ENCODE assay signal across 28 cellular contexts in the genomic region with DNA sequence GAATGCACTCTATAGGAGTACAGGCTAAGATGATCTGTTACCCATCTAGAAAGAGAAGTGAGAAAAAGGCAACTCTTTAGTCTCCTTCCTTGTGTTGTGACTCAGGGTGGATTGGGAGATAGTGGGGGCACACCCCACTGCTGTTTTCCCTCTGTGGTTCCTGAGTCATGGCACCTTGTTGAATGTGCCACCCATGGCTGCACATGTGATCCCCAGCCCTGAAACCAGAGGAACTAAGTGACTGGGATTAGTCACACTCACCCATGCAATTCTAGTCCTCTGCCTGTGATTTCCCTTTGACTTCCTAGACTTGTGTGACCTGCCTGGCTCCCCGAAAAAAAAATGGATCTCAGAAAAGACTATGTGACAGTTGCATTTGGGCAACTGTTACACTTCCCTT. TPM values are rescaled to one million over a fixed set of nuclear protein-coding genes. Genes with fewer than 3 reads are reported as not detected.
"Had no signal": no experiment of that assay in that cellular context is flagged by ENCODE, and none has a peak within 500 bp of the region (broad histone marks: within the 10 kb centered on the region; RNA-seq: fewer than 3 reads in every experiment).

No MANE protein-coding gene starts in this region.

- H3K9me3 ChIP-seq: gastrocnemius medialis, neutrophil, testis, upper lobe of right lung, vagina had no signal

- H3K36me3 Mint-ChIP-seq: stimulated activated naive B cell treated with anti-CD40 and anti-IgM and Interleukin-4, amounts not matched to agents 10 μg/mL and 1 μg/mL and 100 μg/mL, for 72 hours had no signal

- ATAC-seq: esophagus mucosa; gastrocnemius medialis; left cardiac atrium; mucosa of descending colon; naive thymus-derived CD8-positive, alpha-beta T cell; psoas muscle; sciatic nerve; stimulated activated naive B cell treated with anti-CD40 and anti-IgM and Interleukin-4, amounts not matched to agents 10 μg/mL and 1 μg/mL and 100 μg/mL, for 72 hours; stimulated activated naive CD8-positive, alpha-beta T cell treated with anti-CD3 and anti-CD28 coated beads, Interleukin-15, amount 100 ng/mL, for 72 hours; upper lobe of right lung had no signal

- H3K4me3 ChIP-seq: coronary artery, gastrocnemius medialis, left ventricle myocardium inferior, mucosa of descending colon, psoas muscle, spleen, testis, tibial nerve, upper lobe of right lung, vagina had no signal

- H3K27ac Mint-ChIP-seq: endodermal cell; immature natural killer cell; naive thymus-derived CD8-positive, alpha-beta T cell; stimulated activated naive B cell treated with anti-CD40 and anti-IgM and Interleukin-4, amounts not matched to agents 10 μg/mL and 1 μg/mL and 100 μg/mL, for 72 hours; stimulated activated naive CD8-positive, alpha-beta T cell treated with anti-CD3 and anti-CD28 coated beads, Interleukin-15, amount 100 ng/mL, for 72 hours had no signal

- H3K36me3 ChIP-seq: gastrocnemius medialis, left ventricle myocardium inferior, neutrophil, spleen, tibial nerve, upper lobe of right lung, vagina had no signal

- DNase-seq: effector CD4-positive, alpha-beta T cell; endodermal cell; gastrocnemius medialis; glutamatergic neuron; immature natural killer cell; left cardiac atrium; left ventricle myocardium inferior; mucosa of descending colon; naive thymus-derived CD8-positive, alpha-beta T cell; psoas muscle; retina; spleen; stimulated activated CD4-positive, alpha-beta T cell treated with anti-CD3 and anti-CD28 coated beads, Interleukin-15, amount 100 ng/mL, for 24 hours; stimulated activated CD4-positive, alpha-beta T cell treated with anti-CD3 and anti-CD28 coated beads, Interleukin-1b, Interleukin-23, amount 100 ng/mL, for 48 hours; stimulated activated CD4-positive, alpha-beta T cell treated with anti-CD3 and anti-CD28 coated beads, Interleukin-4, amount 100 ng/mL, for 4 hours; stimulated activated naive B cell treated with anti-CD40 and anti-IgM and Interleukin-4, amounts not matched to agents 10 μg/mL and 1 μg/mL and 100 μg/mL, for 72 hours; stimulated activated naive CD8-positive, alpha-beta T cell treated with anti-CD3 and anti-CD28 coated beads, Interleukin-15, amount 100 ng/mL, for 72 hours; testis; upper lobe of right lung had no signal

- H3K4me3 Mint-ChIP-seq: endodermal cell; immature natural killer cell; naive thymus-derived CD8-positive, alpha-beta T cell; stimulated activated naive B cell treated with anti-CD40 and anti-IgM and Interleukin-4, amounts not matched to agents 10 μg/mL and 1 μg/mL and 100 μg/mL, for 72 hours; stimulated activated naive CD8-positive, alpha-beta T cell treated with anti-CD3 and anti-CD28 coated beads, Interleukin-15, amount 100 ng/mL, for 72 hours had no signal

- H3K27me3 Mint-ChIP-seq: stimulated activated naive B cell treated with anti-CD40 and anti-IgM and Interleukin-4, amounts not matched to agents 10 μg/mL and 1 μg/mL and 100 μg/mL, for 72 hours; stimulated activated naive CD8-positive, alpha-beta T cell treated with anti-CD3 and anti-CD28 coated beads, Interleukin-15, amount 100 ng/mL, for 72 hours had no signal

- H3K4me1 Mint-ChIP-seq: endodermal cell; immature natural killer cell; naive thymus-derived CD8-positive, alpha-beta T cell; stimulated activated naive B cell treated with anti-CD40 and anti-IgM and Interleukin-4, amounts not matched to agents 10 μg/mL and 1 μg/mL and 100 μg/mL, for 72 hours; stimulated activated naive CD8-positive, alpha-beta T cell treated with anti-CD3 and anti-CD28 coated beads, Interleukin-15, amount 100 ng/mL, for 72 hours had no signal

- H3K4me1 ChIP-seq: gastrocnemius medialis, left ventricle myocardium inferior, psoas muscle, spleen, testis, tibial nerve, upper lobe of right lung, vagina had no signal

- H3K27ac ChIP-seq: coronary artery, gastrocnemius medialis, left ventricle myocardium inferior, neutrophil, psoas muscle, spleen, testis, tibial nerve, upper lobe of right lung, vagina had no signal

- H3K27me3 ChIP-seq: gastrocnemius medialis, neutrophil, spleen, testis, tibial nerve, upper lobe of right lung, vagina had no signal

RNA-seq across cellular contexts. Expression of a gene that starts 48.6 kb away (rescaled TPM):
- total RNA-seq: gastrocnemius medialis; left cardiac atrium; left ventricle myocardium inferior; naive thymus-derived CD8-positive, alpha-beta T cell; osteoblast; psoas muscle; skeletal muscle tissue; subcutaneous adipose tissue; vagina had no signal
- polyA plus RNA-seq: immature natural killer cell; naive thymus-derived CD8-positive, alpha-beta T cell; spleen had no signal
